21 cellular contexts compared by ENCODE assay signal in genomic region chr10:3366735-3367405, GRCh38.
DNase-seq lines count a peak whose midpoint lies in the region; ATAC-seq, FAIRE-seq and TF ChIP-seq lines count a peak whose summit lies in the region.
"Had no signal": no experiment of that assay in that cellular context is flagged by ENCODE, and none has a peak within 500 bp of the region (broad histone marks: within the 10 kb centered on the region; RNA-seq: fewer than 3 reads in every experiment).

No MANE protein-coding gene starts in this region.

- CTCF ChIA-PET in A549 (lab: Yijun Ruan, JAX): no interaction called here

- no peak overlapping the region for H4K91ac ChIP-seq in neuronal stem cell (ENCODE audit: low read depth, low read length, poor library complexity)

- no peak for TF ChIP-seq RAD21 in A549 (conservative IDR thresholded peaks at IDR 0.05 in 1 of 2, IDR thresholded peaks at IDR 0.05 in 1 of 2)

- H2BK15ac ChIP-seq in neuronal stem cell (ENCODE audit: low read length): no peak overlapping the region

- no peak for TF ChIP-seq EP300 in A549 (IDR thresholded peaks at IDR 0.05)

- H3K4ac ChIP-seq in neuronal stem cell (ENCODE audit: low read length): no peak overlapping the region

- FAIRE-seq in A549 (lab: Jason Lieb, UNC): no peak
- peak; percentile 81 for FAIRE-seq in RCC 7860 (lab: Jason Lieb, UNC)
- peak; percentile 95 for FAIRE-seq in colon (lab: Jason Lieb, UNC)
- peak; percentile 93 for FAIRE-seq in kidney (lab: Jason Lieb, UNC)
- FAIRE-seq: D721Med, HTR-8/SVneo had no signal

- H3K4me1 ChIP-seq in A549 (peaks cover 17% of the 10 kb centered on the region; the same call in 2 of the 3 replicates), kidney (ENCODE audit: control insufficient read depth in 1 of 2, insufficient read depth in 1 of 2, low read depth in 1 of 2, low read length in 2 of 2) (no peaks in the 10 kb centered on the region), neuronal stem cell (ENCODE audit: control insufficient read depth in 2 of 2, insufficient read depth in 1 of 2, low read depth in 1 of 2, low read length in 2 of 2) (no peaks in the 10 kb centered on the region)

- 80% methylated on average over 6 of the region's 6 CpGs for WGBS in A549 (ENCODE audit: missing lambda C conversion rate)
- no CpG with 5 or more reads among the region's 6 CpGs for WGBS in neuronal stem cell (ENCODE audit: extremely low coverage in 2 of 2, insufficient read length in 2 of 2, insufficient replicate concordance in 1 of 2), 2 donors

- H3K9ac ChIP-seq in kidney (ENCODE audit: low read length in 2 of 2) (no peak overlapping the region), neuronal stem cell (ENCODE audit: low read depth, low read length, poor library complexity) (no peak overlapping the region)

- H3K18ac ChIP-seq in neuronal stem cell (ENCODE audit: low read length): no peak overlapping the region

- POLR2A ChIA-PET in A549 (lab: Yijun Ruan, JAX): no interaction called here

- no peak overlapping the region for H2BK120ac ChIP-seq in neuronal stem cell (ENCODE audit: low read depth, low read length)

- intact Hi-C loops in kidney (cut with DNase I): no loop called here

- H3K4me3 ChIP-seq in A549 (no peak overlapping the region), kidney (ENCODE audit: low read length in 2 of 2) (no peak overlapping the region), neuronal stem cell (ENCODE audit: low read length in 2 of 2) (no peak overlapping the region)

- no peak overlapping the region for H2BK12ac ChIP-seq in neuronal stem cell (ENCODE audit: low read length)

- H3K36me3 ChIP-seq in kidney (ENCODE audit: control insufficient read depth in 1 of 2, insufficient read depth in 2 of 2, low read length in 2 of 2): no peaks in the 10 kb centered on the region
- H3K36me3 ChIP-seq in neuronal stem cell (replicated peaks in 1 of 2; ENCODE audit: control insufficient read depth in 2 of 2, insufficient read depth in 2 of 2, low read length in 2 of 2): no peaks in the 10 kb centered on the region

- H3K4me2 ChIP-seq in A549: no peak overlapping the region
- no peak overlapping the region for H3K4me2 ChIP-seq in neuronal stem cell (ENCODE audit: insufficient read depth, low read length, poor library complexity, severe bottlenecking)

- no peak overlapping the region for H2BK5ac ChIP-seq in neuronal stem cell (ENCODE audit: low read length)

- no peak overlapping the region for H3K27ac Mint-ChIP-seq in stimulated activated naive CD8-positive, alpha-beta T cell treated with anti-CD3 and anti-CD28 coated beads, Interleukin-15, amount 100 ng/mL, for 72 hours
- H3K27ac Mint-ChIP-seq: CD4-positive, alpha-beta T cell; HFFc6 had no signal

- no peaks in the 10 kb centered on the region for H3K4me1 Mint-ChIP-seq in stimulated activated naive CD8-positive, alpha-beta T cell treated with anti-CD3 and anti-CD28 coated beads, Interleukin-15, amount 100 ng/mL, for 72 hours

- peaks cover 7 to 10% of the 10 kb centered on the region in 2 donors for H3K9me3 Mint-ChIP-seq in stimulated activated naive CD8-positive, alpha-beta T cell treated with anti-CD3 and anti-CD28 coated beads, Interleukin-15, amount 100 ng/mL, for 72 hours

- no peak overlapping the region for H2AK5ac ChIP-seq in neuronal stem cell (ENCODE audit: low read depth, low read length)

- H3K4me3 Mint-ChIP-seq in stimulated activated naive CD8-positive, alpha-beta T cell treated with anti-CD3 and anti-CD28 coated beads, Interleukin-15, amount 100 ng/mL, for 72 hours: no peak overlapping the region
- H3K4me3 Mint-ChIP-seq: CD4-positive, alpha-beta T cell; HFFc6 had no signal

- H4K8ac ChIP-seq in neuronal stem cell (ENCODE audit: low read depth, low read length): no peak overlapping the region

- H3K9me3 ChIP-seq in A549: peaks cover 4% of the 10 kb centered on the region; the same call in 1 of the 3 replicates
- no peaks in the 10 kb centered on the region for H3K9me3 ChIP-seq in kidney (ENCODE audit: control insufficient read depth in 1 of 2, low read length in 2 of 2)
- peaks cover 1 to 2% of the 10 kb centered on the region in 2 donors for H3K9me3 ChIP-seq in neuronal stem cell (replicated peaks in 1 of 2; ENCODE audit: control insufficient read depth in 2 of 2, insufficient read depth in 1 of 2, low read depth in 1 of 2, low read length in 2 of 2)

- H3K14ac ChIP-seq in neuronal stem cell (ENCODE audit: low read length): no peak overlapping the region

- H3K23ac ChIP-seq in neuronal stem cell (ENCODE audit: low read depth, low read length, poor library complexity): no peak overlapping the region

- H3K27ac ChIP-seq in A549 (no peak overlapping the region; a peak in 1 of 6 replicates), kidney (ENCODE audit: low read depth in 2 of 2, low read length in 2 of 2) (no peak overlapping the region), neuronal stem cell (replicated peaks; ENCODE audit: low read length) (no peak overlapping the region)
- H3K27ac ChIP-seq: C4-2B, HL-60 had no signal

- peaks cover 8% of the 10 kb centered on the region for H3K27me3 Mint-ChIP-seq in stimulated activated naive CD8-positive, alpha-beta T cell treated with anti-CD3 and anti-CD28 coated beads, Interleukin-15, amount 100 ng/mL, for 72 hours

- no peak for TF ChIP-seq POLR2A in A549 (IDR thresholded peaks at IDR 0.05; ENCODE audit: low read length)

- no peak for ATAC-seq in A549
- ATAC-seq in stimulated activated naive CD8-positive, alpha-beta T cell treated with anti-CD3 and anti-CD28 coated beads, Interleukin-15, amount 100 ng/mL, for 72 hours: no peak
- ATAC-seq: HCT116 had no signal

- H2AFZ ChIP-seq in neuronal stem cell (ENCODE audit: low read length): no peak overlapping the region

- no peak for TF ChIP-seq CTCF in A549 (IDR thresholded peaks at IDR 0.05)
- TF ChIP-seq CTCF in kidney (IDR thresholded peaks at IDR 0.05; ENCODE audit: borderline replicate concordance, extremely low read depth, insufficient read depth): no peak

- H3K79me1 ChIP-seq in neuronal stem cell (ENCODE audit: low read depth, low read length): no peaks in the 10 kb centered on the region

- H3K27me3 ChIP-seq in neuronal stem cell (ENCODE audit: control insufficient read depth in 3 of 3, insufficient read depth in 3 of 3, low read depth in 1 of 3, low read length in 3 of 3): no peaks in the 10 kb centered on the region

- DNase-seq in A549 (ENCODE audit: low read depth in 1 of 2, low spot score in 1 of 2) (no peak), RCC 7860 (ENCODE audit: low spot score) (no peak), kidney (no peak), inferior parietal cortex (ENCODE audit: extremely low spot score) (no peak), neuronal stem cell (ENCODE audit: low spot score) (no peak)
- DNase-seq in stimulated activated naive CD8-positive, alpha-beta T cell treated with anti-CD3 and anti-CD28 coated beads, Interleukin-15, amount 100 ng/mL, for 72 hours: no peak
- DNase-seq: AML-193; Caco-2; CD4-positive, alpha-beta T cell; DMS153; DMS79; GF-D8; GOT3; H7; HFFc6 had no signal

TF ChIP-seq in A549, 52 proteins besides CTCF, POLR2A, EP300 and RAD21:
- TF ChIP-seq NFE2L2 (conservative IDR thresholded peaks at IDR 0.05; ENCODE audit: low read length) (peak; percentile 91), NPAS2 (CRISPR knock-in tag; IDR thresholded peaks at IDR 0.05; ENCODE audit: borderline replicate concordance) (no peak), MAFK (IDR thresholded peaks at IDR 0.05; ENCODE audit: partially characterized antibody) (peak; percentile 74)
